Comparison of ENCODE assay signal across 1 cellular context in genomic region chr10:24208661-24209420, GRCh38.
A peak's percentile ranks its signal among the peaks of the same experiment; 100 is the strongest.
TF ChIP-seq lines count a peak whose summit lies in the region.

Gene KIAA1217 (plus strand): TSS chr10:24209138. CDS start chr10:24209194, 56 bp downstream.

TF ChIP-seq in HepG2, 621 proteins besides CTCF, POLR2A, EP300 and RAD21 (continued from another document and continues in another):
- TF ChIP-seq ZBTB7B (CRISPR knock-in tag; IDR thresholded peaks at IDR 0.05) (peak; percentile 63; the same call in 1 of the 2 replicates), ZNF510 (CRISPR knock-in tag; IDR thresholded peaks at IDR 0.05; ENCODE audit: low read depth) (no peak), ARID4A (CRISPR knock-in tag; IDR thresholded peaks at IDR 0.05; ENCODE audit: borderline replicate concordance) (peak; percentile 25; the same call in 1 of the 2 replicates), PATZ1 (CRISPR knock-in tag; IDR thresholded peaks at IDR 0.05) (peak; percentile 94), UBTF (CRISPR knock-in tag; IDR thresholded peaks at IDR 0.05) (peak; percentile 38; the same call in 1 of the 2 replicates), MAZ (IDR thresholded peaks at IDR 0.05; ENCODE audit: borderline replicate concordance, low read depth, low read length) (peak; percentile 59; the same call in 1 of the 2 replicates), MAZ (CRISPR knock-in tag; IDR thresholded peaks at IDR 0.05; ENCODE audit: low read depth) (no peak), YEATS4 (CRISPR knock-in tag; IDR thresholded peaks at IDR 0.05; ENCODE audit: borderline replicate concordance) (peak; percentile 42; the same call in 1 of the 2 replicates), ISL2 (CRISPR knock-in tag; IDR thresholded peaks at IDR 0.05) (peak; percentile 51), SMC3 (IDR thresholded peaks at IDR 0.05; ENCODE audit: low read length) (no peak), ATF2 (CRISPR knock-in tag; IDR thresholded peaks at IDR 0.05) (0 out of 2 replicates have a peak, but pooled peaks have one; percentile 22), ZNF790 (CRISPR knock-in tag; IDR thresholded peaks at IDR 0.05; ENCODE audit: borderline replicate concordance) (no peak), SALL2 (CRISPR knock-in tag; IDR thresholded peaks at IDR 0.05) (0 out of 2 replicates have a peak, but pooled peaks have one; percentile 12), DMAP1 (CRISPR knock-in tag; IDR thresholded peaks at IDR 0.05) (peak; percentile 34; the same call in 1 of the 2 replicates), ASH2L (IDR thresholded peaks at IDR 0.05; ENCODE audit: insufficient read length, low read depth, low read length) (peak; percentile 22), FOXM1 (CRISPR knock-in tag; IDR thresholded peaks at IDR 0.05) (no peak), KAT7 (CRISPR knock-in tag; IDR thresholded peaks at IDR 0.05; ENCODE audit: borderline replicate concordance) (0 out of 2 replicates have a peak, but pooled peaks have one; percentile 44), ZNF235 (CRISPR knock-in tag; IDR thresholded peaks at IDR 0.05; ENCODE audit: borderline replicate concordance) (no peak), CENPT (CRISPR knock-in tag; IDR thresholded peaks at IDR 0.05; ENCODE audit: low read depth) (no peak), GABPB1 (CRISPR knock-in tag; IDR thresholded peaks at IDR 0.05) (peak; percentile 17; the same call in 1 of the 2 replicates), CERS6 (CRISPR knock-in tag; IDR thresholded peaks at IDR 0.05) (no peak), RXRA (CRISPR knock-in tag; IDR thresholded peaks at IDR 0.05) (peak; percentile 17; the same call in 1 of the 2 replicates), FOXP4 (CRISPR knock-in tag; IDR thresholded peaks at IDR 0.05) (0 out of 2 replicates have a peak, but pooled peaks have one; percentile 2), SRSF1 (optimal IDR thresholded peaks at IDR 0.05; ENCODE audit: low read depth, low read length) (peak; percentile 71), PAXIP1 (CRISPR knock-in tag; conservative IDR thresholded peaks at IDR 0.05) (peak; percentile 69), AHDC1 (CRISPR knock-in tag; IDR thresholded peaks at IDR 0.05; ENCODE audit: borderline replicate concordance) (0 out of 2 replicates have a peak, but pooled peaks have one; percentile 28), THRA (CRISPR knock-in tag; IDR thresholded peaks at IDR 0.05; ENCODE audit: borderline replicate concordance) (peak; percentile 33; the same call in 1 of the 2 replicates), ZNF569 (CRISPR knock-in tag; IDR thresholded peaks at IDR 0.05; ENCODE audit: borderline replicate concordance) (no peak)
